15 cellular contexts compared by ENCODE assay signal in genomic region chr10:95728535-95728934, GRCh38. TPM values are rescaled to one million over a fixed set of nuclear protein-coding genes. Genes with fewer than 3 reads are reported as not detected.
A peak's percentile ranks its signal among the peaks of the same experiment; 100 is the strongest.
DNase-seq lines count a peak whose midpoint lies in the region; ATAC-seq and TF ChIP-seq lines count a peak whose summit lies in the region.
"Had no signal": no experiment of that assay in that cellular context is flagged by ENCODE, and none has a peak within 500 bp of the region (broad histone marks: within the 10 kb centered on the region; RNA-seq: fewer than 3 reads in every experiment).

No MANE protein-coding gene starts in this region.

- CTCF ChIA-PET in Panc1 (lab: Charles Lee), result interaction anchor here (1.0 kb wide), 1 partner anchor 35 kb away, joined by 5 read pairs; the partner anchor contains the start of gene TCTN3

- H3K9ac ChIP-seq in smooth muscle cell (ENCODE audit: low read depth), result no peak overlapping the region
- H3K9ac ChIP-seq: parathyroid adenoma had no signal

- H3K27me3 ChIP-seq in Panc1 (ENCODE audit: control insufficient read depth, insufficient read depth, low read length) (0 out of 2 replicates have a peak, but pooled peaks cover 5% of the 10 kb centered on the region), smooth muscle cell (ENCODE audit: low read depth) (no peaks in the 10 kb centered on the region)

- no peaks in the 10 kb centered on the region for H4K20me1 ChIP-seq in smooth muscle cell (ENCODE audit: low read depth)

- POLR2A ChIA-PET in Panc1 (lab: Charles Lee), result no interaction called here

- H3F3A ChIP-seq in smooth muscle cell (ENCODE audit: low read depth), result no peaks in the 10 kb centered on the region

- in situ Hi-C loops in Panc1 (cut with HindIII; ENCODE audit: low pct_unique_long_range_greater_than_20kb, low sequenced_read_pairs), result no loop called here

- intact Hi-C loops in Panc1 (cut with micrococcal nuclease; ENCODE audit: unreplicated experiment), result no loop called here

- no peaks in the 10 kb centered on the region for H3K79me2 ChIP-seq in smooth muscle cell (ENCODE audit: low read depth)
- H3K79me2 ChIP-seq: parathyroid adenoma had no signal

- ATAC-seq in Panc1, result no peak
- ATAC-seq in esophagus mucosa, result peak; percentile 39
- ATAC-seq in GM19397 (IDR thresholded peaks at IDR 0.05; ENCODE audit: unreplicated experiment), result no peak
- ATAC-seq: activated T-cell treated with anti-CD3 and anti-CD28 coated beads, Interleukin-2, amount 50 U/mL, for 72 hours had no signal

- H2AFZ ChIP-seq in smooth muscle cell (ENCODE audit: low read depth), result peak overlapping the region; percentile 10

- DNase-seq in SIG-M5 treated with dmso at 0.1 percent for 504 hours (lab: John Stamatoyannopoulos, UW; ENCODE audit: unreplicated experiment), result peak; percentile 8
- DNase-seq in SIG-M5 (lab: John Stamatoyannopoulos, UW), result no peak
- no peak for DNase-seq in Panc1 (ENCODE audit: low read depth, low spot score)
- DNase-seq in smooth muscle cell (lab: John Stamatoyannopoulos, UW; ENCODE audit: unreplicated experiment), result no peak
- no peak for DNase-seq in NCI-H774 (lab: John Stamatoyannopoulos, UW)
- DNase-seq in NCI-H2171 (lab: John Stamatoyannopoulos, UW), result no peak
- DNase-seq: activated CD4-positive, alpha-beta T cell treated with anti-CD3 and anti-CD28 coated beads for 48 hours; activated T-cell treated with anti-CD3 and anti-CD28 coated beads, Interleukin-2, amount 50 U/mL, for 72 hours; hypothalamus; mesenchymal stem cell; NCI-H1092 treated with DMSO at 0.1 percent for 48 hours; NCI-H82 had no signal

- 85% methylated on average over 4 of the region's 4 CpGs for WGBS in smooth muscle cell (ENCODE audit: low lambda C conversion rate)

- H3K4me3 ChIP-seq in Panc1 (ENCODE audit: low read depth in 2 of 2, low read length in 2 of 2) (no peak overlapping the region), smooth muscle cell (no peak overlapping the region)

- H3K9me3 ChIP-seq in Panc1 (ENCODE audit: control insufficient read depth, insufficient read depth, low read depth, low read length) (no peaks in the 10 kb centered on the region; the same call in 1 of the 2 replicates), smooth muscle cell (replicated peaks; ENCODE audit: low read depth) (no peaks in the 10 kb centered on the region)

- H3K36me3 ChIP-seq in Panc1 (ENCODE audit: control insufficient read depth, insufficient read depth, low read length) (no peaks in the 10 kb centered on the region), smooth muscle cell (ENCODE audit: low read depth) (peaks cover 4% of the 10 kb centered on the region)

- H3K27ac ChIP-seq in Panc1 (ENCODE audit: low read length) (no peak overlapping the region), smooth muscle cell (ENCODE audit: low read depth) (no peak overlapping the region)
- H3K27ac ChIP-seq: parathyroid adenoma had no signal

- TF ChIP-seq CTCF in Panc1 (IDR thresholded peaks at IDR 0.05) (peak; percentile 30; the same call in 1 of the 2 replicates), smooth muscle cell (IDR thresholded peaks at IDR 0.05; ENCODE audit: borderline replicate concordance, insufficient read depth, poor library complexity, severe bottlenecking) (no peak)

- H3K4me1 ChIP-seq in Panc1 (ENCODE audit: control insufficient read depth, insufficient read depth, low read length) (no peaks in the 10 kb centered on the region), smooth muscle cell (ENCODE audit: low read depth) (no peaks in the 10 kb centered on the region)
- H3K4me1 ChIP-seq: parathyroid adenoma had no signal

- no TSS peak for BruUV-seq in Panc1 (replicated peaks; lab: Mats Ljungman, UMichigan)

- no peak overlapping the region for H3K4me2 ChIP-seq in smooth muscle cell

RNA-seq across cellular contexts. Expression of gene ENTPD1, which starts 27.4 kb away (rescaled TPM):
- total RNA-seq in Panc1 (2021; ENCODE audit: unreplicated experiment) (0.31 TPM), esophagus mucosa (9.2 TPM), smooth muscle cell (4.6 and 5.0 TPM in 2 replicates)
- 0.88 TPM for polyA plus RNA-seq in Panc1 (2012; ENCODE audit: insufficient read length)
- 1.0 and 2.7 TPM in 2 replicates for polyA plus RNA-seq in smooth muscle cell

RNA-seq across cellular contexts. Expression of gene TCTN3, which starts 34.8 kb away (rescaled TPM):
- total RNA-seq in Panc1 (2021; ENCODE audit: unreplicated experiment) (56.6 TPM), esophagus mucosa (17.3 TPM), smooth muscle cell (52.0 and 57.2 TPM in 2 replicates)
- polyA plus RNA-seq in Panc1 (2012; ENCODE audit: insufficient read length), result 56.0 TPM
- polyA plus RNA-seq in smooth muscle cell, result 57.6 and 62.8 TPM in 2 replicates
